ENCODE assay signal across 21 cellular contexts in genomic region chr2:120850551-120850950, GRCh38.
"Had no signal": no experiment of that assay in that cellular context is flagged by ENCODE, and none has a peak within 500 bp of the region (broad histone marks: within the 10 kb centered on the region; RNA-seq: fewer than 3 reads in every experiment).

No MANE protein-coding gene starts in this region.

- H3K27ac ChIP-seq: epithelial cell of prostate, esophagus squamous epithelium, gastroesophageal sphincter, left ventricle myocardium inferior, psoas muscle, right lobe of liver, skin epidermis, stomach, thoracic aorta, transverse colon had no signal

- H3K9me3 ChIP-seq: psoas muscle, right lobe of liver, thoracic aorta, transverse colon had no signal

- ATAC-seq: effector memory CD8-positive, alpha-beta T cell; gastroesophageal sphincter; left cardiac atrium; mucosa of descending colon; naive thymus-derived CD8-positive, alpha-beta T cell; psoas muscle; right lobe of liver had no signal

- H3K27me3 ChIP-seq: gastroesophageal sphincter, right lobe of liver, transverse colon had no signal

- H3K36me3 ChIP-seq: esophagus squamous epithelium, gastroesophageal sphincter, left ventricle myocardium inferior, right lobe of liver, stomach, thoracic aorta, transverse colon had no signal

- DNase-seq: effector memory CD8-positive, alpha-beta T cell; esophagus squamous epithelium; foreskin fibroblast; glutamatergic neuron; immature natural killer cell; left cardiac atrium; left ventricle myocardium inferior; mucosa of descending colon; naive thymus-derived CD8-positive, alpha-beta T cell; psoas muscle; retina; stimulated activated CD4-positive, alpha-beta T cell treated with anti-CD3 and anti-CD28 coated beads, Interleukin-12 subunit alpha, Interleukin-12 subunit beta, amount 100 ng/mL, for 4 hours; stimulated activated naive CD4-positive, alpha-beta T cell; stomach; substantia nigra; transverse colon had no signal

- H3K4me1 ChIP-seq: left ventricle myocardium inferior, psoas muscle, right lobe of liver had no signal

- H3K4me3 ChIP-seq: esophagus squamous epithelium, gastroesophageal sphincter, left ventricle myocardium inferior, mucosa of descending colon, psoas muscle, right lobe of liver, skin epidermis, stomach, thoracic aorta, transverse colon had no signal
